27 cellular contexts compared by ENCODE assay signal in the genomic region with DNA sequence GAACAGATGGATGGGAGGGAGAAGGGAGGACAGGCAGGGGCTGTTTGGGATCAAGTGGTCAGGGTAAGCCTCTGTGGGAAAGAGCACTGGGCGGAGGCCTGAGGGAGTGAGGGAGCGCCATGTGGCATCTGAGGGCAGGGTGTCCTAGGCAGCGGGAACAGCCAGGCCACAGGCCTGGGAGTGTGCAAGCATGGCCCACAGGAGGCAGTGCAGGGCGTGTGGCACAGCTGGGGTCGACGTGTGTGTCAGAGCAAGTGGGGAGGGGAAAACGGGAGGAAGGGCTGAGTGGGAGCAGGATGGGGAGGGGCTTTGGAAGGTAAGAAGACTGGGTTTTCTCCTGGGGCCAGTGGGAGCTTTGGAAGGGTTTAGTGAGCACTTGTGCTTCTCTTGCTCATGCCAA.
DNase-seq lines count a peak whose midpoint lies in the region; ATAC-seq, FAIRE-seq and TF ChIP-seq lines count a peak whose summit lies in the region.
"Had no signal": no experiment of that assay in that cellular context is flagged by ENCODE, and none has a peak within 500 bp of the region (broad histone marks: within the 10 kb centered on the region; RNA-seq: fewer than 3 reads in every experiment).

No MANE protein-coding gene starts in this region.

- no peak overlapping the region for H3K9ac ChIP-seq in H1 (replicated peaks in 1 of 4; ENCODE audit: extremely low read depth in 1 of 4, low read depth in 3 of 4, low read length in 3 of 4)
- H3K9ac ChIP-seq: GM23248 had no signal

- H3K23ac ChIP-seq in H1 (ENCODE audit: insufficient read length), result no peak overlapping the region

- no peak overlapping the region for H3K4me3 Mint-ChIP-seq in activated naive CD8-positive, alpha-beta T cell treated with anti-CD3 and anti-CD28 coated beads, Interleukin-2, amount 50 U/mL, for 24 hours
- no peak overlapping the region for H3K4me3 Mint-ChIP-seq in activated naive CD8-positive, alpha-beta T cell treated with anti-CD3 and anti-CD28 coated beads for 36 hours
- H3K4me3 Mint-ChIP-seq in memory B cell, result no peak overlapping the region
- H3K4me3 Mint-ChIP-seq: CD4-positive, CD25-positive, alpha-beta regulatory T cell had no signal

- no peak overlapping the region for H2AFZ ChIP-seq in H1 (ENCODE audit: low read length)
- H2AFZ ChIP-seq: GM23248 had no signal

- no peak overlapping the region for H3K56ac ChIP-seq in H1 (replicated peaks; ENCODE audit: insufficient read length, low read depth, low read length)

- no peak for TF ChIP-seq RAD21 in H1 (IDR thresholded peaks at IDR 0.05 in 1 of 2, conservative IDR thresholded peaks at IDR 0.05 in 1 of 2; ENCODE audit: low read depth in 2 of 2, low read length in 2 of 2)

- 75% methylated on average over 7 of the region's 7 CpGs; no CpG with 5 or more reads in 1 of the 2 experiments for WGBS in H1 (ENCODE audit: extremely low coverage in 1 of 2, insufficient coverage in 1 of 2, insufficient read length in 1 of 2, insufficient replicate concordance in 2 of 2, low coverage in 1 of 2, low lambda C conversion rate in 2 of 2, missing lambda C conversion rate in 1 of 2), 2 experiments
- WGBS in thyroid gland, 2 donors, result 77 to 85% methylated on average over 7 of the region's 7 CpGs

- peak; percentile 17 for ATAC-seq in activated naive CD8-positive, alpha-beta T cell treated with anti-CD3 and anti-CD28 coated beads, Interleukin-2, amount 50 U/mL, for 24 hours
- ATAC-seq in memory B cell (ENCODE audit: low read depth), result no peak
- no peak for ATAC-seq in GM18520 (IDR thresholded peaks at IDR 0.05; ENCODE audit: unreplicated experiment)
- ATAC-seq: HCT116 had no signal

- CTCF ChIA-PET in H1 (lab: Charles Lee; ENCODE audit: partially characterized antibody), result interaction anchor here (1.5 to 7.7 kb wide), 2 partner anchors 10 to 191 kb away, joined by 3 to 61 read pairs; no protein-coding TSS in a partner anchor

- no peak for DNase-seq in activated naive CD8-positive, alpha-beta T cell treated with anti-CD3 and anti-CD28 coated beads, Interleukin-2, amount 50 U/mL, for 24 hours
- no peak for DNase-seq in activated naive CD8-positive, alpha-beta T cell treated with anti-CD3 and anti-CD28 coated beads for 36 hours
- DNase-seq in H1 (ENCODE audit: low read depth in 1 of 2, low spot score in 2 of 2) (no peak), memory B cell (ENCODE audit: low spot score in 2 of 2) (no peak), thyroid gland (no peak)
- DNase-seq in activated T-cell treated with anti-CD3 and anti-CD28 coated beads, Interleukin-2, amount 50 U/mL, for 48 hours, result no peak
- DNase-seq: 8988T; ACHN; BE2C; CD4-positive, CD25-positive, alpha-beta regulatory T cell; DMS153; DND-41; GM23248; NCI-H1092; NCI-H1417 treated with DMSO at 0.1 percent for 48 hours; NCI-H1694 treated with DMSO at 0.1 percent for 48 hours; NCI-H2081; NCI-H2227 treated with DMSO at 0.1 percent for 48 hours; NCI-H510A; NCI-H69; Peyer's patch; SHP77 treated with DMSO at 0.1 percent for 48 hours had no signal

- H4K5ac ChIP-seq in H1 (ENCODE audit: insufficient read length, low read depth, low read length), result no peak overlapping the region

- H3K4ac ChIP-seq in H1 (replicated peaks; ENCODE audit: insufficient read length, low read depth, low read length), result no peak overlapping the region

- no peak overlapping the region for H3K4me3 ChIP-seq in H1 (ENCODE audit: extremely low read depth in 1 of 4, insufficient read depth in 2 of 4, low read depth in 3 of 4, low read length in 4 of 4)
- no peak overlapping the region for H3K4me3 ChIP-seq in thyroid gland (replicated peaks in 1 of 3)
- H3K4me3 ChIP-seq: GM23248, Peyer's patch had no signal

- H2BK20ac ChIP-seq in H1 (ENCODE audit: low read length), result no peak overlapping the region; the same call in 1 of the 2 replicates

- TF ChIP-seq CTCF in H1 (IDR thresholded peaks at IDR 0.05; ENCODE audit: control extremely low read depth in 1 of 3, insufficient read depth in 1 of 3, low read depth in 1 of 3, low read length in 3 of 3) (peak; percentile 0 to 52 (median 39); a peak in 3 of 4 replicates), thyroid gland (IDR thresholded peaks at IDR 0.05) (no peak)

- no peaks in the 10 kb centered on the region for H3K79me2 ChIP-seq in H1 (ENCODE audit: control insufficient read depth in 1 of 2, insufficient read depth in 2 of 2, low read length in 2 of 2)

- no peak for FAIRE-seq in H1 (lab: Jason Lieb, UNC)
- FAIRE-seq: GM12892, GM19239 had no signal

- no peak overlapping the region for H4K91ac ChIP-seq in H1 (replicated peaks; ENCODE audit: insufficient read length, low read length)

- H2AK5ac ChIP-seq in H1 (ENCODE audit: low read depth, low read length), result no peak overlapping the region

- no peak overlapping the region for H2BK5ac ChIP-seq in H1 (ENCODE audit: low read depth, low read length)

- H3K9me3 ChIP-seq in H1 (ENCODE audit: insufficient read depth in 2 of 2, low read depth in 1 of 2, low read length in 1 of 2), result no peaks in the 10 kb centered on the region
- no peaks in the 10 kb centered on the region for H3K9me3 ChIP-seq in thyroid gland
- H3K9me3 ChIP-seq: BE2C, Peyer's patch had no signal

- 0 out of 2 replicates have a peak overlapping the region, but pooled peaks have one; percentile 42 for H2BK12ac ChIP-seq in H1 (ENCODE audit: low read depth, low read length)

- no peak overlapping the region for H3K14ac ChIP-seq in H1 (ENCODE audit: insufficient read length)

- H3K27ac ChIP-seq in H1 (ENCODE audit: low read depth, low read length), result no peak overlapping the region
- no peak overlapping the region for H3K27ac ChIP-seq in thyroid gland
- H3K27ac ChIP-seq: GM23248, HL-60, Peyer's patch had no signal

- peaks cover 2% of the 10 kb centered on the region for H3K27me3 Mint-ChIP-seq in activated naive CD8-positive, alpha-beta T cell treated with anti-CD3 and anti-CD28 coated beads, Interleukin-2, amount 50 U/mL, for 24 hours
- no peaks in the 10 kb centered on the region for H3K27me3 Mint-ChIP-seq in activated naive CD8-positive, alpha-beta T cell treated with anti-CD3 and anti-CD28 coated beads for 36 hours
- H3K27me3 Mint-ChIP-seq in memory B cell, result peaks cover 4% of the 10 kb centered on the region

- no peak overlapping the region for H2BK15ac ChIP-seq in H1 (ENCODE audit: low read length)

- no peak overlapping the region for H2BK120ac ChIP-seq in H1 (replicated peaks; ENCODE audit: low read depth, low read length)

- H3K4me1 ChIP-seq in H1 (replicated peaks in 1 of 4; ENCODE audit: control insufficient read depth in 3 of 4, insufficient read depth in 4 of 4, low read length in 3 of 4), result peaks cover 0 to 7% (median 3%) of the 10 kb centered on the region in 4 experiments; a peak in 2 of 7 replicates
- H3K4me1 ChIP-seq in thyroid gland, result no peaks in the 10 kb centered on the region
- H3K4me1 ChIP-seq: BE2C, Peyer's patch had no signal

- peaks cover 14% of the 10 kb centered on the region for H3K4me1 Mint-ChIP-seq in activated naive CD8-positive, alpha-beta T cell treated with anti-CD3 and anti-CD28 coated beads, Interleukin-2, amount 50 U/mL, for 24 hours
- H3K4me1 Mint-ChIP-seq in activated naive CD8-positive, alpha-beta T cell treated with anti-CD3 and anti-CD28 coated beads for 36 hours, result peaks cover 20% of the 10 kb centered on the region
- H3K4me1 Mint-ChIP-seq in memory B cell, result peaks cover 4% of the 10 kb centered on the region
- H3K4me1 Mint-ChIP-seq: CD4-positive, CD25-positive, alpha-beta regulatory T cell had no signal

- H3K27me3 ChIP-seq in H1 (replicated peaks in 1 of 4; ENCODE audit: control insufficient read depth in 3 of 4, extremely low read depth in 1 of 4, insufficient read depth in 3 of 4, low read length in 3 of 4), result no peaks in the 10 kb centered on the region
- H3K27me3 ChIP-seq in thyroid gland, result no peaks in the 10 kb centered on the region
- H3K27me3 ChIP-seq: BE2C, Peyer's patch had no signal

- no peak overlapping the region for H3K18ac ChIP-seq in H1 (ENCODE audit: extremely low read depth, low read length)

- H3K36me3 ChIP-seq in H1 (ENCODE audit: control insufficient read depth in 2 of 4, insufficient read depth in 4 of 4, low read length in 3 of 4) (no peaks in the 10 kb centered on the region), thyroid gland (no peaks in the 10 kb centered on the region)
- H3K36me3 ChIP-seq: BE2C, Peyer's patch had no signal

- no peaks in the 10 kb centered on the region for H4K20me1 ChIP-seq in H1 (replicated peaks in 1 of 2; ENCODE audit: control insufficient read depth in 1 of 2, insufficient read depth in 2 of 2, low read length in 2 of 2)

- intact Hi-C loops in thyroid gland (cut with DNase I), result no loop called here

- no peak for TF ChIP-seq EP300 in H1 (IDR thresholded peaks at IDR 0.05; ENCODE audit: borderline replicate concordance in 1 of 2, low read depth in 2 of 2, low read length in 2 of 2)

- TF ChIP-seq POLR2A in H1 (IDR thresholded peaks at IDR 0.05; ENCODE audit: control extremely low read depth in 1 of 2, low read depth in 2 of 2, low read length in 2 of 2), result no peak
- TF ChIP-seq POLR2A in thyroid gland (IDR thresholded peaks at IDR 0.05), result no peak

- H3K4me2 ChIP-seq in H1 (ENCODE audit: insufficient read depth in 1 of 2, low read depth in 2 of 2, low read length in 2 of 2), result no peak overlapping the region

- no peaks in the 10 kb centered on the region for H3K79me1 ChIP-seq in H1 (ENCODE audit: low read depth, low read length)

- no peaks in the 10 kb centered on the region for H3K36me3 Mint-ChIP-seq in activated naive CD8-positive, alpha-beta T cell treated with anti-CD3 and anti-CD28 coated beads, Interleukin-2, amount 50 U/mL, for 24 hours (ENCODE audit: low read depth)
- peaks cover 3% of the 10 kb centered on the region for H3K36me3 Mint-ChIP-seq in activated naive CD8-positive, alpha-beta T cell treated with anti-CD3 and anti-CD28 coated beads for 36 hours
- H3K36me3 Mint-ChIP-seq in memory B cell, result no peaks in the 10 kb centered on the region
- H3K36me3 Mint-ChIP-seq: CD4-positive, CD25-positive, alpha-beta regulatory T cell had no signal

- H3K27ac Mint-ChIP-seq in activated naive CD8-positive, alpha-beta T cell treated with anti-CD3 and anti-CD28 coated beads, Interleukin-2, amount 50 U/mL, for 24 hours, result no peak overlapping the region
- H3K27ac Mint-ChIP-seq in activated naive CD8-positive, alpha-beta T cell treated with anti-CD3 and anti-CD28 coated beads for 36 hours, result no peak overlapping the region
- H3K27ac Mint-ChIP-seq in memory B cell, result peak overlapping the region; percentile 28
- H3K27ac Mint-ChIP-seq: CD4-positive, CD25-positive, alpha-beta regulatory T cell had no signal

- POLR2A ChIA-PET in H1 (lab: Charles Lee; ENCODE audit: partially characterized antibody), result no interaction called here

- H4K8ac ChIP-seq in H1 (ENCODE audit: extremely low read depth, insufficient read depth, low read length), result peak overlapping the region; percentile 9; the same call in 1 of the 2 replicates

- no peaks in the 10 kb centered on the region for H3K23me2 ChIP-seq in H1 (ENCODE audit: low read depth, low read length)

- no peaks in the 10 kb centered on the region for H3K9me3 Mint-ChIP-seq in activated naive CD8-positive, alpha-beta T cell treated with anti-CD3 and anti-CD28 coated beads, Interleukin-2, amount 50 U/mL, for 24 hours
- no peaks in the 10 kb centered on the region for H3K9me3 Mint-ChIP-seq in activated naive CD8-positive, alpha-beta T cell treated with anti-CD3 and anti-CD28 coated beads for 36 hours
- H3K9me3 Mint-ChIP-seq in memory B cell, result no peaks in the 10 kb centered on the region
- H3K9me3 Mint-ChIP-seq: CD4-positive, CD25-positive, alpha-beta regulatory T cell had no signal

Comparison
In these comparisons a context has a peak if more than half of its experiments do, and no peak if none do; other contexts are left out.
1. CTCF ChIP-seq: peak in H1 (3 of 3); none in thyroid gland (0 of 6).